ENCODE assay signal across 8 cellular contexts in the genomic region with DNA sequence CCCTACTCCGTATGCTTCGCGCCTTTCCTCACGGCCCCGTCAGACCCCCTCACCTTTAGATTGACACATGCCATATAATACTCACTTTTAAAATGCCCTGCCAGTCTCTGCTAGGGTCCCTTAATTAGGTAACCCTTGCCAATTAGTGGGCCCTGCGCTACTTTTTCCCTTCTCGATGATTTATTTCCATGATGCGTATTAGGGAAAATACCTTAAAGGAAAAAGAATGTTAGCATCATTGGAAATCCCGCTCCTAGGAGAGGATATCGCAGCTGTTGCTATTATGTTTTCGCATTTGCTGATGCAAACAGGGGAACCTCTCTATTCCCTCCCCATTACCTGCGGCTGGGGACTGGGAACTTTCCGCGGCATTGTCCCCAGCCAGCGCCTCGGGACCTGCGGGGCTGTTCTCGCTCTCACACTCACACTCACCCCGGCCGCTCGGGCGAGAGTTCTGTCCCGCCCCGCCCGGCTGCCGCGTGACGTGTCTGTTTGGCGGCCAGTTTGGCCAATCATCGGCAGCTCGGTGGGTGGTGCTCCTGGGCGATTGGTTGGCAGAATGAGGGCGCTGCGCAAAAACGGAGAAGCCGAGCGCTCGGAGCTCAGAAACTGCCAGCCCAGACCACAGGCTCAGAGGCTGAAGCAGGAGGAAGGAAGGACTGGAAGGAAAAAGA. TPM values are rescaled to one million over a fixed set of nuclear protein-coding genes. Genes with fewer than 3 reads are reported as not detected.
DNase-seq lines count a peak whose midpoint lies in the region; ATAC-seq lines count a peak whose summit lies in the region.

A gene with protein sequence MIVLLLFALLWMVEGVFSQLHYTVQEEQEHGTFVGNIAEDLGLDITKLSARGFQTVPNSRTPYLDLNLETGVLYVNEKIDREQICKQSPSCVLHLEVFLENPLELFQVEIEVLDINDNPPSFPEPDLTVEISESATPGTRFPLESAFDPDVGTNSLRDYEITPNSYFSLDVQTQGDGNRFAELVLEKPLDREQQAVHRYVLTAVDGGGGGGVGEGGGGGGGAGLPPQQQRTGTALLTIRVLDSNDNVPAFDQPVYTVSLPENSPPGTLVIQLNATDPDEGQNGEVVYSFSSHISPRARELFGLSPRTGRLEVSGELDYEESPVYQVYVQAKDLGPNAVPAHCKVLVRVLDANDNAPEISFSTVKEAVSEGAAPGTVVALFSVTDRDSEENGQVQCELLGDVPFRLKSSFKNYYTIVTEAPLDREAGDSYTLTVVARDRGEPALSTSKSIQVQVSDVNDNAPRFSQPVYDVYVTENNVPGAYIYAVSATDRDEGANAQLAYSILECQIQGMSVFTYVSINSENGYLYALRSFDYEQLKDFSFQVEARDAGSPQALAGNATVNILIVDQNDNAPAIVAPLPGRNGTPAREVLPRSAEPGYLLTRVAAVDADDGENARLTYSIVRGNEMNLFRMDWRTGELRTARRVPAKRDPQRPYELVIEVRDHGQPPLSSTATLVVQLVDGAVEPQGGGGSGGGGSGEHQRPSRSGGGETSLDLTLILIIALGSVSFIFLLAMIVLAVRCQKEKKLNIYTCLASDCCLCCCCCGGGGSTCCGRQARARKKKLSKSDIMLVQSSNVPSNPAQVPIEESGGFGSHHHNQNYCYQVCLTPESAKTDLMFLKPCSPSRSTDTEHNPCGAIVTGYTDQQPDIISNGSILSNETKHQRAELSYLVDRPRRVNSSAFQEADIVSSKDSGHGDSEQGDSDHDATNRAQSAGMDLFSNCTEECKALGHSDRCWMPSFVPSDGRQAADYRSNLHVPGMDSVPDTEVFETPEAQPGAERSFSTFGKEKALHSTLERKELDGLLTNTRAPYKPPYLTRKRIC (plus strand): TSS at position 605 of the 674 bp plus-strand sequence. CDS start 847 bp downstream, outside the sequence.

- peak; percentile 77 for DNase-seq in DMS153 (lab: John Stamatoyannopoulos, UW)
- DNase-seq in GOT3 (lab: John Stamatoyannopoulos, UW): peak; percentile 2
- peak; percentile 40 for DNase-seq in NCI-H1694 (lab: John Stamatoyannopoulos, UW)
- peak; percentile 45 to 47 for DNase-seq in activated CD4-positive, alpha-beta T cell treated with anti-CD3 and anti-CD28 coated beads, Interleukin-2, amount 50 U/mL, for 48 hours
- DNase-seq in fibroblast of gingiva (ENCODE audit: low read depth): peak; percentile 95
- DNase-seq in mucosa of gallbladder (ENCODE audit: low spot score): peak; percentile 86
- peak; percentile 71 for DNase-seq in stromal cell of bone marrow (ENCODE audit: low read depth)

- no peak for ATAC-seq in HG03095 (IDR thresholded peaks at IDR 0.05; ENCODE audit: unreplicated experiment)

RNA-seq across cellular contexts. Expression of the gene that starts here (rescaled TPM):
- 1.0 TPM for total RNA-seq in mucosa of gallbladder

Comparison
In these comparisons a context has a peak if more than half of its experiments do, and no peak if none do; other contexts are left out.
1. DNase-seq: peak in every context shown above with its lines; median percentile 95 in fibroblast of gingiva; 86 in mucosa of gallbladder; 77 in DMS153; 71 in stromal cell of bone marrow; 46 in activated CD4-positive, alpha-beta T cell treated with anti-CD3 and anti-CD28 coated beads, Interleukin-2, amount 50 U/mL, for 48 hours; 40 in NCI-H1694; 2 in GOT3.